In genomic region chr3:185253133-185253532, GRCh38 we compare ENCODE assay signal across 8 cellular contexts. TPM values are rescaled to one million over a fixed set of nuclear protein-coding genes. Genes with fewer than 3 reads are reported as not detected.
DNase-seq lines count a peak whose midpoint lies in the region; ATAC-seq, FAIRE-seq and TF ChIP-seq lines count a peak whose summit lies in the region.
"Not testable (repeated sequence)": the region's sequence is repeated elsewhere in the genome, so short reads cannot be mapped to it uniquely, and the experiment has no call there.

No MANE protein-coding gene starts in this region.

- H3K79me2 ChIP-seq in osteoblast (ENCODE audit: insufficient read depth, low read length) = not testable (repeated sequence)

- not testable (repeated sequence) for DNase-seq in A549 (ENCODE audit: low read depth in 1 of 2, low spot score in 1 of 2); HFFc6; activated T-helper 2 cell treated with anti-CD3 and anti-CD28 coated beads, Interferon-gamma antibody, Interleukin-2, Interleukin-4, amounts not matched to agents 10 μg/mL and 5 μg/mL and 100 μg/mL, durations not matched to agents 14 hours and 24 hours and 36 hours (ENCODE audit: low spot score); right cardiac atrium; osteoblast (ENCODE audit: insufficient read length, low spot score, missing footprints)
- DNase-seq in RPMI7951 (ENCODE audit: low read depth) = peak; percentile 3

- not testable (repeated sequence) for ATAC-seq in A549, right cardiac atrium

- not testable (repeated sequence) for TF ChIP-seq CTCF in A549 (IDR thresholded peaks at IDR 0.05); HFFc6 (IDR thresholded peaks at IDR 0.05); osteoblast (IDR thresholded peaks at IDR 0.05; ENCODE audit: extremely low read depth, low read depth, low read length)

- peak overlapping the region in 1 of 2 experiments; percentile 96; a peak in 2 of 6 replicates for H3K27ac ChIP-seq in A549
- not testable (repeated sequence) for H3K27ac ChIP-seq in duodenal mucosa (ENCODE audit: low read depth, low read length); right cardiac atrium (ENCODE audit: low read length); osteoblast (ENCODE audit: low read depth, low read length); subcutaneous abdominal adipose tissue (ENCODE audit: low read depth, low read length)

- not testable (repeated sequence) for H3K27me3 Mint-ChIP-seq in HFFc6 (ENCODE audit: insufficient read depth); activated T-helper 2 cell treated with anti-CD3 and anti-CD28 coated beads, Interferon-gamma antibody, Interleukin-2, Interleukin-4, amounts not matched to agents 10 μg/mL and 5 μg/mL and 100 μg/mL, durations not matched to agents 14 hours and 24 hours and 36 hours (ENCODE audit: low read depth)

- not testable (repeated sequence) for H3K9me3 ChIP-seq in A549; duodenal mucosa (ENCODE audit: control insufficient read depth in 1 of 2, low read length in 2 of 2); right cardiac atrium (ENCODE audit: control insufficient read depth, low read length); osteoblast (ENCODE audit: low read depth, low read length); subcutaneous abdominal adipose tissue (ENCODE audit: control insufficient read depth in 5 of 5, low read length in 5 of 5)

- not testable (repeated sequence) for TF ChIP-seq POLR2A in A549 (IDR thresholded peaks at IDR 0.05; ENCODE audit: low read length)

- H2AFZ ChIP-seq in osteoblast (ENCODE audit: low read length) = not testable (repeated sequence)

- not testable (repeated sequence) for H3K36me3 ChIP-seq in duodenal mucosa (ENCODE audit: control insufficient read depth in 1 of 2, insufficient read depth in 2 of 2, low read length in 2 of 2); osteoblast (ENCODE audit: insufficient read depth, low read length); subcutaneous abdominal adipose tissue (ENCODE audit: control insufficient read depth in 5 of 5, insufficient read depth in 5 of 5, low read length in 5 of 5)

- not testable (repeated sequence) for H3K9me3 Mint-ChIP-seq in HFFc6; activated T-helper 2 cell treated with anti-CD3 and anti-CD28 coated beads, Interferon-gamma antibody, Interleukin-2, Interleukin-4, amounts not matched to agents 10 μg/mL and 5 μg/mL and 100 μg/mL, durations not matched to agents 14 hours and 24 hours and 36 hours

- H3K27me3 ChIP-seq in duodenal mucosa (ENCODE audit: control insufficient read depth in 1 of 2, insufficient read depth in 2 of 2, low read length in 2 of 2); right cardiac atrium (ENCODE audit: control insufficient read depth, insufficient read depth); osteoblast (ENCODE audit: insufficient read depth, low read length); subcutaneous abdominal adipose tissue (ENCODE audit: control insufficient read depth in 5 of 5, insufficient read depth in 4 of 5, low read length in 5 of 5): not testable (repeated sequence)

- CTCF ChIA-PET in A549 (lab: Yijun Ruan, JAX) = not testable (repeated sequence)

- H3K4me1 Mint-ChIP-seq in HFFc6 (ENCODE audit: low read depth) = peaks cover 22% of the 10 kb centered on the region
- not testable (repeated sequence) for H3K4me1 Mint-ChIP-seq in activated T-helper 2 cell treated with anti-CD3 and anti-CD28 coated beads, Interferon-gamma antibody, Interleukin-2, Interleukin-4, amounts not matched to agents 10 μg/mL and 5 μg/mL and 100 μg/mL, durations not matched to agents 14 hours and 24 hours and 36 hours (ENCODE audit: low read depth)

- intact Hi-C loops in activated T-helper 2 cell treated with anti-CD3 and anti-CD28 coated beads, Interferon-gamma antibody, Interleukin-2, Interleukin-4, amounts not matched to agents 10 μg/mL and 5 μg/mL and 100 μg/mL, durations not matched to agents 14 hours and 24 hours and 36 hours (cut with micrococcal nuclease); right cardiac atrium (cut with DNase I): not testable (repeated sequence)

- TF ChIP-seq RAD21 in A549 (conservative IDR thresholded peaks at IDR 0.05 in 1 of 2, IDR thresholded peaks at IDR 0.05 in 1 of 2) = not testable (repeated sequence)

- H3K9ac ChIP-seq in duodenal mucosa (ENCODE audit: low read depth in 1 of 2, low read length in 2 of 2) = peak overlapping the region in 1 of 2 donors; percentile 79
- H3K9ac ChIP-seq in subcutaneous abdominal adipose tissue (ENCODE audit: low read length in 5 of 5) = not testable (repeated sequence)

- H3K4me3 Mint-ChIP-seq in HFFc6 = peak overlapping the region; percentile 9; the same call in 1 of the 2 replicates
- peak overlapping the region; percentile 17 for H3K4me3 Mint-ChIP-seq in activated T-helper 2 cell treated with anti-CD3 and anti-CD28 coated beads, Interferon-gamma antibody, Interleukin-2, Interleukin-4, amounts not matched to agents 10 μg/mL and 5 μg/mL and 100 μg/mL, durations not matched to agents 14 hours and 24 hours and 36 hours (ENCODE audit: low read depth)

- H3K36me3 Mint-ChIP-seq in HFFc6 (ENCODE audit: low read depth); activated T-helper 2 cell treated with anti-CD3 and anti-CD28 coated beads, Interferon-gamma antibody, Interleukin-2, Interleukin-4, amounts not matched to agents 10 μg/mL and 5 μg/mL and 100 μg/mL, durations not matched to agents 14 hours and 24 hours and 36 hours (ENCODE audit: low read depth): not testable (repeated sequence)

- not testable (repeated sequence) for FAIRE-seq in A549 (lab: Jason Lieb, UNC)

- POLR2A ChIA-PET in A549 (lab: Yijun Ruan, JAX) = not testable (repeated sequence)

- H3K4me2 ChIP-seq in A549 = peak overlapping the region; percentile 62
- H3K4me2 ChIP-seq in osteoblast (ENCODE audit: insufficient read depth, low read length) = peak overlapping the region; percentile 86

- H3K4me3 ChIP-seq in A549 = peak overlapping the region; percentile 60; the same call in 2 of the 3 replicates
- peak overlapping the region; percentile 74 to 85 for H3K4me3 ChIP-seq in duodenal mucosa (ENCODE audit: low read depth in 1 of 2, low read length in 2 of 2)
- H3K4me3 ChIP-seq in right cardiac atrium (ENCODE audit: low read length) = peak overlapping the region; percentile 82
- H3K4me3 ChIP-seq in osteoblast (ENCODE audit: insufficient read depth, low read length) = not testable (repeated sequence)
- H3K4me3 ChIP-seq in subcutaneous abdominal adipose tissue (ENCODE audit: low read depth in 1 of 5, low read length in 5 of 5) = peak overlapping the region in 3 of 5 donors; percentile 86 to 95 (median 90)

- not testable (repeated sequence) for TF ChIP-seq EP300 in A549 (IDR thresholded peaks at IDR 0.05)

- 69% methylated on average over 3 of the region's 4 CpGs for WGBS in A549 (ENCODE audit: missing lambda C conversion rate)
- 81% methylated on average over 4 of the region's 4 CpGs for WGBS in right cardiac atrium

- H4K20me1 ChIP-seq in osteoblast (ENCODE audit: insufficient read depth, low read length) = not testable (repeated sequence)

- not testable (repeated sequence) for H3K27ac Mint-ChIP-seq in HFFc6; activated T-helper 2 cell treated with anti-CD3 and anti-CD28 coated beads, Interferon-gamma antibody, Interleukin-2, Interleukin-4, amounts not matched to agents 10 μg/mL and 5 μg/mL and 100 μg/mL, durations not matched to agents 14 hours and 24 hours and 36 hours

- not testable (repeated sequence) for H3K4me1 ChIP-seq in A549; duodenal mucosa (ENCODE audit: control insufficient read depth in 1 of 2, insufficient read depth in 2 of 2, low read length in 2 of 2); right cardiac atrium (ENCODE audit: control insufficient read depth, insufficient read depth, low read length); osteoblast (ENCODE audit: insufficient read depth, low read length)
- peaks cover 0 to 31% (median 21%) of the 10 kb centered on the region in 5 donors for H3K4me1 ChIP-seq in subcutaneous abdominal adipose tissue (ENCODE audit: control insufficient read depth in 5 of 5, insufficient read depth in 5 of 5, low read length in 5 of 5)

RNA-seq across cellular contexts. Expression of gene EHHADH, which starts 0.7 kb away (rescaled TPM):
- polyA plus RNA-seq in A549 (2011; rRNA removed) (6.7 and 7.7 TPM in 2 replicates), A549 (2017; fragmentation: RNase III; extraction: RNeasy Plus Mini Kit Qiagen cat#74134 plus additional on column Dnase treatment) (5.4 to 7.1 TPM (median 5.7 TPM) in 3 replicates), right cardiac atrium (5.9 TPM)
- polyA plus RNA-seq in A549 (2012; cell fraction: cytosol; rRNA removed) = 1.4 and 2.7 TPM in 2 replicates
- 1.2 and 3.8 TPM in 2 replicates for polyA plus RNA-seq in A549 (2012; cell fraction: nucleus; rRNA removed)
- 7.8 and 8.0 TPM in 2 replicates for polyA minus RNA-seq in A549 (2011; rRNA and poly(A)+ RNA removed)
- 1 to 10 TPM; 4.2 to 7.4 (median 6.4) TPM for total RNA-seq in HFFc6 (2021; fragmentation: NEBNext Ultra II Directional; extraction: Animal tissue kit (Norgen Biotek cat#: 25700))
- 13.4 and 14.8 TPM in 2 replicates for total RNA-seq in RPMI7951 (2014; rRNA removed; shearing (Covaris generic))
- 2.9 and 3.2 TPM in 2 replicates for total RNA-seq in activated T-helper 2 cell treated with anti-CD3 and anti-CD28 coated beads, Interferon-gamma antibody, Interleukin-2, Interleukin-4, amounts not matched to agents 10 μg/mL and 5 μg/mL and 100 μg/mL, durations not matched to agents 14 hours and 24 hours and 36 hours
- total RNA-seq in right cardiac atrium (10 to 100 TPM in 3 of 4 donors, 1 to 10 TPM in 1; 6.6 to 14.4 (median 14.0) TPM), osteoblast (3.2 and 4.0 TPM in 2 replicates)
